ENCODE assay signal across 8 cellular contexts in the genomic region with DNA sequence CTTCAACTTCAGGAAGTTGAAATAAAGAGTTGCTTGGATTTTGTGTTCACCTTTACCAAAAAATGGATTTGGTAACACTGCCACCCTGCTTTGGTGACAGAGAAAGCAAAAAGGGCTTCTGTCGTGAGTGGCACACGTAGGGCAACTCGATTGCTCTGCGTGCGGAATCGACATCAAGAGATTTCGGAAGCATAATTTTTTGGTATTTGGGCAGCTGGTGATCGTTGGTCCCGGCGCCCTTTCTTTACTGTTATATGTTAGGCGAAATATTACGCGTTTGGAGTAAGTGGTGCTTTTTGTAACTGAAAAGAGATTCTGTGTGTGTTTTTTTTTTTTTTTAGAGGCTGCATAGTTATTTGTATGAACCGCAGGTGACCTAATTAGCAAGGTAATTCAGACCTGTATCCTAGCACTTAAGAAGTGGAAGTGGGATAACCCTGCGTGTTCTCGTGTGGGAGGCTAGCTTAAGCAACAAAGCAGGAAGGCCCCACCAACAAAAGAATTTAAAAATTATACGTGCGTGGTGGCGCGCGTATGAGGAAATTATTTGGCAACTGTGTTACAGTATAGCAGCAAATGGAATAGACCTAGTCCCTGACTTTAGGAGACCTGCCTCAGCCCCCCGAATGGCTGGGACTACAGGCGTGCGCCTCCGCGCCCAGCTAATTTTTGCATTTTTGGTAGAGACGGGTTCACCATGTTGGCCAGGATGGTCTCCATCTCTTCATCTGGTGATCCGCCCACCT. TPM values are rescaled to one million over a fixed set of nuclear protein-coding genes. Genes with fewer than 3 reads are reported as not detected.
DNase-seq lines count a peak whose midpoint lies in the region; TF ChIP-seq lines count a peak whose summit lies in the region.

A gene (plus strand): TSS at position 108 of the 746 bp plus-strand sequence.

- H3K14ac ChIP-seq in H9 (ENCODE audit: insufficient read depth, low read length) = peak within 1 kb of the TSS; percentile 68; the same call in 1 of the 2 replicates

- H3K27me3 Mint-ChIP-seq in H9 (ENCODE audit: low read depth) = no peaks in the 10 kb centered on the region
- H3K27me3 Mint-ChIP-seq in neural crest cell (ENCODE audit: low read depth) = peaks cover 12% of the 10 kb centered on the region

- no peak within 1 kb of the TSS for H2AK5ac ChIP-seq in H9 (ENCODE audit: insufficient read length, low read length)

- peak within 1 kb of the TSS; percentile 76 to 79 for H3K4me3 Mint-ChIP-seq in H9
- peak within 1 kb of the TSS; percentile 85 for H3K4me3 Mint-ChIP-seq in neural crest cell

- DNase-seq in GDM1 (lab: John Stamatoyannopoulos, UW) (peak; percentile 91), H9 (peak; percentile 90), M059J (ENCODE audit: low read depth) (peak; percentile 99), foreskin fibroblast (peak; percentile 96 to 97), neural crest cell (ENCODE audit: low read depth, low spot score) (peak; percentile 83), stomach (peak; percentile 93)
- peak; percentile 93 for DNase-seq in activated effector memory CD4-positive, alpha-beta T cell treated with anti-CD3 and anti-CD28 coated beads, Interleukin-2, amount 50 U/mL, for 16 hours

- peak within 1 kb of the TSS; percentile 60 for H3K4me2 ChIP-seq in H9 (ENCODE audit: insufficient read depth, insufficient read length, low read length)

- no peak for TF ChIP-seq EP300 in stomach (IDR thresholded peaks at IDR 0.05)

- H3K9me3 ChIP-seq in H9 (ENCODE audit: control insufficient read depth, low read depth, low read length) (no peaks in the 10 kb centered on the region), stomach (no peaks in the 10 kb centered on the region)

- H3K36me3 Mint-ChIP-seq in H9 (ENCODE audit: insufficient read depth in 1 of 3, low read depth in 3 of 3) (no peaks in the 10 kb centered on the region), neural crest cell (ENCODE audit: low read depth) (no peaks in the 10 kb centered on the region)

- H3K36me3 ChIP-seq in stomach = no peaks in the 10 kb centered on the region

- H4K5ac ChIP-seq in H9 (ENCODE audit: insufficient read length, low read depth, low read length) = no peak within 1 kb of the TSS

- H3K4me3 ChIP-seq in foreskin fibroblast (ENCODE audit: low read depth in 1 of 2, low read length in 2 of 2) (peak within 1 kb of the TSS; percentile 47 to 48), stomach (peak within 1 kb of the TSS; percentile 40 to 47 (median 42))

- H3K79me2 ChIP-seq in H9 (ENCODE audit: insufficient read depth, low read length) = no peaks in the 10 kb centered on the region

- H2AFZ ChIP-seq in H9 (ENCODE audit: low read length) = no peak within 1 kb of the TSS

- H3T11ph ChIP-seq in H9 (ENCODE audit: low read length) = peak within 1 kb of the TSS; percentile 71

- H3K79me1 ChIP-seq in H9 (ENCODE audit: insufficient read depth, low read depth, low read length, poor library complexity, severe bottlenecking) = no peaks in the 10 kb centered on the region

- peak within 1 kb of the TSS; percentile 76 for H3K18ac ChIP-seq in H9 (ENCODE audit: insufficient read length, low read depth, low read length)

- H3K23ac ChIP-seq in H9 (ENCODE audit: insufficient read length, low read depth, low read length) = no peak within 1 kb of the TSS

- H3K27ac ChIP-seq in H9 (ENCODE audit: insufficient read length, low read depth, low read length) (peak within 1 kb of the TSS; percentile 91), stomach (peak within 1 kb of the TSS; percentile 89 to 98 (median 91))

- H3K4ac ChIP-seq in H9 (ENCODE audit: low read depth, low read length) = no peak within 1 kb of the TSS; the same call in 1 of the 2 replicates

- no peaks in the 10 kb centered on the region for H3K4me1 ChIP-seq in H9 (ENCODE audit: insufficient read depth, low read length)
- H3K4me1 ChIP-seq in stomach = peaks cover 16 to 36% (median 32%) of the 10 kb centered on the region in 4 donors

- intact Hi-C loops in stomach (cut with DNase I; ENCODE audit: low total_unique reads) = no loop called here

- H3K9me3 Mint-ChIP-seq in H9 = no peaks in the 10 kb centered on the region; a peak in 2 of 5 replicates
- no peaks in the 10 kb centered on the region for H3K9me3 Mint-ChIP-seq in neural crest cell

- no peaks in the 10 kb centered on the region for H4K20me1 ChIP-seq in H9 (ENCODE audit: control insufficient read depth, insufficient read depth, insufficient read length)

- H3K4me1 Mint-ChIP-seq in H9 (peaks cover 8 to 17% of the 10 kb centered on the region in 2 experiments), neural crest cell (peaks cover 24% of the 10 kb centered on the region)

- H2BK5ac ChIP-seq in H9 (ENCODE audit: insufficient read length, low read length) = peak within 1 kb of the TSS; percentile 82

- H4K8ac ChIP-seq in H9 (replicated peaks; ENCODE audit: insufficient read length, low read depth, low read length) = no peak within 1 kb of the TSS

- H3K9ac ChIP-seq in H9 (ENCODE audit: extremely low read depth, insufficient read length, low read length) = peak within 1 kb of the TSS; percentile 51

- no peak within 1 kb of the TSS for H2BK15ac ChIP-seq in H9 (ENCODE audit: low read depth, low read length)

- TF ChIP-seq POLR2A in Raji (IDR thresholded peaks at IDR 0.05; ENCODE audit: insufficient read depth, low read depth, low read length) = peak; percentile 99
- TF ChIP-seq POLR2A in stomach (IDR thresholded peaks at IDR 0.05) = peak in 3 of 4 donors; percentile 33 to 100 (median 100)

- H2BK120ac ChIP-seq in H9 (ENCODE audit: low read depth, low read length, poor library complexity, severe bottlenecking) = no peak within 1 kb of the TSS

- no peak within 1 kb of the TSS for H2BK20ac ChIP-seq in H9 (ENCODE audit: low read depth, low read length, poor library complexity, severe bottlenecking)

- H3K27ac Mint-ChIP-seq in H9 = peak within 1 kb of the TSS; percentile 99 to 100 (median 100)
- H3K27ac Mint-ChIP-seq in neural crest cell (ENCODE audit: unreplicated experiment) = peak within 1 kb of the TSS; percentile 99

- WGBS in H9 (ENCODE audit: extremely low coverage, insufficient read length, low lambda C conversion rate) = no CpG with 5 or more reads among the region's 28 CpGs
- 1% methylated on average over 26 to 28 of the region's 28 CpGs for WGBS in stomach, 5 donors

- H2BK12ac ChIP-seq in H9 (ENCODE audit: insufficient read length, low read depth, low read length) = no peak within 1 kb of the TSS

- TF ChIP-seq CTCF in H9 (conservative IDR thresholded peaks at IDR 0.05) (no peak), foreskin fibroblast (IDR thresholded peaks at IDR 0.05; ENCODE audit: low read depth, low read length) (no peak), neural crest cell (conservative IDR thresholded peaks at IDR 0.05) (no peak), stomach (IDR thresholded peaks at IDR 0.05) (no peak)

- no peak within 1 kb of the TSS for H3K56ac ChIP-seq in H9 (ENCODE audit: insufficient read length, low read depth, low read length)

- peaks cover 9% of the 10 kb centered on the region for H3K23me2 ChIP-seq in H9 (ENCODE audit: insufficient read length, low read depth, low read length, poor library complexity, severe bottlenecking)

- H4K91ac ChIP-seq in H9 (ENCODE audit: insufficient read length, low read depth, low read length) = no peak within 1 kb of the TSS

- H3K27me3 ChIP-seq in H9 (ENCODE audit: insufficient read depth, low read length) (no peaks in the 10 kb centered on the region), stomach (no peaks in the 10 kb centered on the region)

RNA-seq across cellular contexts. Expression of the gene that starts here (rescaled TPM):
- total RNA-seq in H9 (2021) (not detected in 2 replicates), neural crest cell (not detected in 2 replicates), stomach (not detected)
- total RNA-seq in M059J (2014; rRNA removed; shearing (Covaris generic)) = not detected in 2 replicates
- not detected for polyA plus RNA-seq in stomach

Comparison
In these comparisons a context has a peak if more than half of its experiments do, and no peak if none do; other contexts are left out.
1. Peak in every context shown above with its lines: DNase-seq, H3K4me3 ChIP-seq and H3K27ac ChIP-seq.
2. Peak in DNase-seq, H3K27ac ChIP-seq, H3K9ac ChIP-seq and H3K4me2 ChIP-seq in H9; RNA of the gene not detected or under 1 TPM.
3. Peak in DNase-seq in M059J; RNA of the gene not detected or under 1 TPM.
4. Peak in DNase-seq in neural crest cell; RNA of the gene not detected or under 1 TPM.
5. Peak in DNase-seq, H3K4me3 ChIP-seq and H3K27ac ChIP-seq in stomach; RNA of the gene not detected or under 1 TPM.